9 cellular contexts compared by ENCODE assay signal in genomic region chr2:202032841-202033316, GRCh38. TPM values are rescaled to one million over a fixed set of nuclear protein-coding genes. Genes with fewer than 3 reads are reported as not detected.
A peak's percentile ranks its signal among the peaks of the same experiment; 100 is the strongest.
DNase-seq lines count a peak whose midpoint lies in the region; ATAC-seq and TF ChIP-seq lines count a peak whose summit lies in the region.
"Had no signal": no experiment of that assay in that cellular context is flagged by ENCODE, and none has a peak within 500 bp of the region (broad histone marks: within the 10 kb centered on the region; RNA-seq: fewer than 3 reads in every experiment).

No MANE protein-coding gene starts in this region.

- peak; percentile 43 for DNase-seq in DMS79 treated with DMSO at 0.1 percent for 48 hours (lab: John Stamatoyannopoulos, UW)
- no peak for DNase-seq in DMS79 (lab: John Stamatoyannopoulos, UW)
- peak in 3 of 5 donors; percentile 16 to 33 (median 23) for DNase-seq in T-helper 1 cell
- DNase-seq in MCF 10A (ENCODE audit: unreplicated experiment), result peak; percentile 53
- peak; percentile 58 for DNase-seq in iPS-NIHi7 (ENCODE audit: extremely low spot score)
- peak; percentile 91 for DNase-seq in spleen

- H3K4me3 ChIP-seq in spleen, result peak overlapping the region; percentile 64 to 96 (median 82)

- TF ChIP-seq CTCF in MCF 10A (IDR thresholded peaks at IDR 0.05; ENCODE audit: unreplicated experiment) (no peak), spleen (IDR thresholded peaks at IDR 0.05 in 8 of 11, conservative IDR thresholded peaks at IDR 0.05 in 3 of 11) (no peak)

- no peaks in the 10 kb centered on the region for H3K36me3 ChIP-seq in spleen

- H3K4me1 Mint-ChIP-seq in MCF 10A (ENCODE audit: insufficient read depth, unreplicated experiment), result peaks cover 7% of the 10 kb centered on the region

- POLR2A ChIA-PET in MCF 10A (lab: Yijun Ruan, JAX), result no interaction called here

- H3K27me3 ChIP-seq in spleen (replicated peaks in 1 of 7), result peaks cover 0 to 59% (median 46%) of the 10 kb centered on the region in 7 donors

- intact Hi-C loops in MCF 10A (cut with micrococcal nuclease), result loop anchor here (1.0 to 10.0 kb wide), 2 partner anchors 102 to 173 kb away; no protein-coding TSS in a partner anchor
- intact Hi-C loops in spleen (cut with DNase I; ENCODE audit: low total_unique reads), result no loop called here

- CTCF ChIA-PET in MCF 10A (lab: Yijun Ruan, JAX), result interaction anchor here (1.4 kb wide), 1 partner anchor 172 kb away, joined by 3 read pairs; no protein-coding TSS in a partner anchor

- H3K27me3 Mint-ChIP-seq in MCF 10A (ENCODE audit: insufficient read depth, unreplicated experiment), result no peaks in the 10 kb centered on the region

- BruUV-seq in MCF 10A (replicated peaks; lab: Mats Ljungman, UMichigan), result no TSS peak

- no peaks in the 10 kb centered on the region for H3K36me3 Mint-ChIP-seq in MCF 10A (ENCODE audit: insufficient read depth, unreplicated experiment)

- H3K4me3 Mint-ChIP-seq in MCF 10A (ENCODE audit: unreplicated experiment), result no peak overlapping the region

- H3K27ac ChIP-seq in spleen, result peak overlapping the region in 7 of 8 donors; percentile 65 to 84 (median 83)

- H3K4me1 ChIP-seq in spleen, result peaks cover 12 to 37% (median 29%) of the 10 kb centered on the region in 6 donors

- no peak for TF ChIP-seq POLR2A in spleen (IDR thresholded peaks at IDR 0.05)

- ATAC-seq in HG03439 (IDR thresholded peaks at IDR 0.05; ENCODE audit: unreplicated experiment) (peak; percentile 10), GM21619 (IDR thresholded peaks at IDR 0.05; ENCODE audit: unreplicated experiment) (no peak)

- peak overlapping the region; percentile 72 for H3K27ac Mint-ChIP-seq in MCF 10A (ENCODE audit: low read depth, unreplicated experiment)

- H3K9me3 Mint-ChIP-seq in MCF 10A (ENCODE audit: unreplicated experiment), result no peaks in the 10 kb centered on the region

- 0 to 1% (median 1%) methylated on average over 36 to 42 of the region's 42 CpGs for WGBS in spleen, 5 donors

- no peaks in the 10 kb centered on the region for H3K9me3 ChIP-seq in spleen

RNA-seq across cellular contexts. Expression of gene FZD7, which starts 0.8 kb away (rescaled TPM):
- total RNA-seq in MCF 10A (2022) (1.1 and 1.8 TPM in 2 replicates), spleen (1 to 10 TPM; 1.8 to 4.4 (median 2.8) TPM)
- polyA plus RNA-seq in spleen, result 1 to 10 TPM in 2 of 3 donors, under 1 TPM in 1; 0.87 to 1.8 (median 1.4) TPM

RNA-seq across cellular contexts. Expression of gene KIAA2012, which starts 40.2 kb away (rescaled TPM):
- total RNA-seq in MCF 10A (2022), result not detected in 2 replicates
- total RNA-seq in spleen, result not detected
- polyA plus RNA-seq in spleen, result not detected
- total RNA-seq: dermis microvascular lymphatic vessel endothelial cell had no signal
